ENCODE assay signal across 8 cellular contexts in the genomic region with DNA sequence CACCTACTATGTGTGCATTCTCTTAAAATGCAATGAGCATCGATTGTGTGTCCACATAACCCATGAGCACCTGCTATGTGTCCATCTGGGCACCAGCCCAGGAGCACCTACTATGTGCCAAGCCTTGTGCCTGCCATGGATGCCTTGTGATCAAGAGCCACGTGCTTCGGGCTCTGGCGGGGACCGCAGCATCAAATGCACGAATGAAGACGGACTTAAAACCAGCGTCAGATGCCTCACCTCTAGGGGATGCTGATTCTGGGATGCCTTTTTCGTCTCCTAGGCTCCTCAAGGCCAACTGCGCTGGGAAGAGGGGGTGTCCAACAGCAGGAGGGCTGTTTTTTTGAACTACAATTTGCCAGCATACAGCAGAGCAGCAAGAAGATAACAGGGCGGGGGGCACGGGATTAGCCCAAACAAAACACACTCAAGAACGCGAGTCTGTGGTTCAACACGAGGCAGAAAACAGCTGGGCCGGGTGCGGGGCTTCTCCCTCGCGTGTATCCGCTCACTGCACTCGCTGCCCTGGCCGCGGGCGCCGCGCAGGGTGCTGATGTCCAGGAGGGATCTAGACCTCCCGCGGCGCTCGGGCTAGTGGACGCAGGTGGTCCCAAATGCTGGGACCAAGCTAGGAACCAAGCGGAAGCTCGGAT. TPM values are rescaled to one million over a fixed set of nuclear protein-coding genes. Genes with fewer than 3 reads are reported as not detected.
A peak's percentile ranks its signal among the peaks of the same experiment; 100 is the strongest.
DNase-seq lines count a peak whose midpoint lies in the region; ATAC-seq and TF ChIP-seq lines count a peak whose summit lies in the region.

No MANE protein-coding gene starts in this region.

- 6% methylated on average over 7 of the region's 33 CpGs for WGBS in suprapubic skin

- TF ChIP-seq EP300 in suprapubic skin (IDR thresholded peaks at IDR 0.05): no peak

- ATAC-seq in GM19328 (IDR thresholded peaks at IDR 0.05; ENCODE audit: unreplicated experiment): no peak

- H3K4me3 ChIP-seq in astrocyte of the cerebellum (ENCODE audit: low read depth, low read length): peak overlapping the region; percentile 75
- H3K4me3 ChIP-seq in kidney epithelial cell (ENCODE audit: low read depth, low read length): peak overlapping the region; percentile 87
- H3K4me3 ChIP-seq in suprapubic skin: peak overlapping the region; percentile 81

- DNase-seq in NCI-H1694 treated with DMSO at 0.1 percent for 48 hours (lab: John Stamatoyannopoulos, UW) (peak; percentile 41), NCI-H1694 (lab: John Stamatoyannopoulos, UW) (no peak), NCI-H526 treated with DMSO at 0.1 percent for 48 hours (lab: John Stamatoyannopoulos, UW) (peak; percentile 32), astrocyte of the cerebellum (ENCODE audit: low read depth) (no peak), kidney epithelial cell (ENCODE audit: low read depth) (no peak), suprapubic skin (ENCODE audit: low spot score in 2 of 2) (peak in 1 of 2 donors; percentile 74)
- DNase-seq in activated CD4-positive, CD25-positive, alpha-beta regulatory T cell treated with anti-CD3 and anti-CD28 coated beads, Interleukin-2, amount 50 U/mL, for 72 hours: no peak

- TF ChIP-seq POLR2A in suprapubic skin (IDR thresholded peaks at IDR 0.05): no peak

- TF ChIP-seq CTCF in astrocyte of the cerebellum (IDR thresholded peaks at IDR 0.05; ENCODE audit: low read depth, low read length, missing control alignments) (no peak), kidney epithelial cell (IDR thresholded peaks at IDR 0.05; ENCODE audit: insufficient read depth, low read length, poor library complexity, severe bottlenecking) (no peak), suprapubic skin (IDR thresholded peaks at IDR 0.05) (no peak)

- H3K36me3 ChIP-seq in kidney epithelial cell (ENCODE audit: control insufficient read depth, insufficient read depth, low read length) (no peaks in the 10 kb centered on the region), suprapubic skin (no peaks in the 10 kb centered on the region)

- no peaks in the 10 kb centered on the region for H3K9me3 ChIP-seq in suprapubic skin

- H3K27me3 ChIP-seq in kidney epithelial cell (ENCODE audit: control insufficient read depth, insufficient read depth, low read length): no peaks in the 10 kb centered on the region
- H3K27me3 ChIP-seq in suprapubic skin: peaks cover 8% of the 10 kb centered on the region

- H3K27ac ChIP-seq in suprapubic skin: peak overlapping the region; percentile 87

- in situ Hi-C loops in astrocyte of the cerebellum (cut with HindIII; ENCODE audit: low sequenced_read_pairs): no loop called here

- H3K4me1 ChIP-seq in suprapubic skin: peaks cover 53% of the 10 kb centered on the region

RNA-seq across cellular contexts. Expression of gene GLIS2, which starts 1.2 kb away (rescaled TPM):
- total RNA-seq in kidney epithelial cell (11.5 and 14.7 TPM in 2 replicates), suprapubic skin (1 to 10 TPM; 1.1 to 3.1 (median 2.3) TPM)

RNA-seq across cellular contexts. Expression of gene PAM16, which starts 36.5 kb away (rescaled TPM):
- total RNA-seq in kidney epithelial cell (58.1 and 62.8 TPM in 2 replicates), suprapubic skin (10 to 100 TPM; 23.8 to 54.7 (median 46.1) TPM)

RNA-seq across cellular contexts. Expression of gene TFAP4, which starts 41.8 kb away (rescaled TPM):
- total RNA-seq in kidney epithelial cell: 7.1 and 10.4 TPM in 2 replicates
- 10 to 100 TPM; 12.0 to 18.3 (median 14.9) TPM for total RNA-seq in suprapubic skin

RNA-seq across cellular contexts. Expression of gene VASN, which starts 57.0 kb away (rescaled TPM):
- total RNA-seq in kidney epithelial cell: 60.4 and 73.5 TPM in 2 replicates
- 10 to 100 TPM; 10.8 to 23.3 (median 22.3) TPM for total RNA-seq in suprapubic skin

Comparison
In these comparisons a context has a peak if more than half of its experiments do, and no peak if none do; other contexts are left out.
1. DNase-seq: peak in NCI-H1694 treated with DMSO at 0.1 percent for 48 hours (single experiment) and NCI-H526 treated with DMSO at 0.1 percent for 48 hours (single experiment); none in NCI-H1694 (single experiment), astrocyte of the cerebellum (single experiment), kidney epithelial cell (single experiment) and activated CD4-positive, CD25-positive, alpha-beta regulatory T cell treated with anti-CD3 and anti-CD28 coated beads, Interleukin-2, amount 50 U/mL, for 72 hours (single experiment).
2. Peak in every context shown above with its lines, with median percentiles within 50 percentile points of each other: H3K4me3 ChIP-seq.